In genomic region chr13:50990540-50991506, GRCh38 we compare ENCODE assay signal across 8 cellular contexts.
DNase-seq lines count a peak whose midpoint lies in the region; ATAC-seq and TF ChIP-seq lines count a peak whose summit lies in the region.

No MANE protein-coding gene starts in this region.

- no peak overlapping the region for H3K4me3 ChIP-seq in fibroblast of the aortic adventitia (ENCODE audit: low read depth, low read length)
- no peak overlapping the region for H3K4me3 ChIP-seq in osteoblast (ENCODE audit: insufficient read depth, low read length)

- no peaks in the 10 kb centered on the region for H3K79me2 ChIP-seq in osteoblast (ENCODE audit: insufficient read depth, low read length)

- no peak for ATAC-seq in GM21390 (IDR thresholded peaks at IDR 0.05; ENCODE audit: unreplicated experiment)
- ATAC-seq in HG03565 (IDR thresholded peaks at IDR 0.05; ENCODE audit: unreplicated experiment): no peak
- ATAC-seq in HG02678 (IDR thresholded peaks at IDR 0.05; ENCODE audit: unreplicated experiment): no peak

- peak overlapping the region; percentile 45 for H3K4me2 ChIP-seq in osteoblast (ENCODE audit: insufficient read depth, low read length)

- H3K27ac ChIP-seq in osteoblast (ENCODE audit: low read depth, low read length): no peak overlapping the region

- no peaks in the 10 kb centered on the region for H3K9me3 ChIP-seq in osteoblast (ENCODE audit: low read depth, low read length)

- peaks cover 4% of the 10 kb centered on the region for H3K4me1 ChIP-seq in osteoblast (ENCODE audit: insufficient read depth, low read length)

- peaks cover 16% of the 10 kb centered on the region for H3K27me3 ChIP-seq in osteoblast (ENCODE audit: insufficient read depth, low read length)

- DNase-seq in DMS153 treated with DMSO at 0.1 percent for 48 hours (lab: John Stamatoyannopoulos, UW; ENCODE audit: unreplicated experiment) (peak; percentile 68), NCI-H345 (lab: John Stamatoyannopoulos, UW) (peak; percentile 66), fibroblast of the aortic adventitia (ENCODE audit: low read depth) (peak; percentile 70), osteoblast (ENCODE audit: insufficient read length, low spot score, missing footprints) (no peak), GOT3 (lab: John Stamatoyannopoulos, UW) (no peak)

- peak overlapping the region; percentile 41 for H2AFZ ChIP-seq in osteoblast (ENCODE audit: low read length)

- no peaks in the 10 kb centered on the region for H3K36me3 ChIP-seq in osteoblast (ENCODE audit: insufficient read depth, low read length)

- H4K20me1 ChIP-seq in osteoblast (ENCODE audit: insufficient read depth, low read length): no peaks in the 10 kb centered on the region

- TF ChIP-seq CTCF in fibroblast of the aortic adventitia (IDR thresholded peaks at IDR 0.05; ENCODE audit: insufficient read depth, low read length) (no peak), osteoblast (IDR thresholded peaks at IDR 0.05; ENCODE audit: extremely low read depth, low read depth, low read length) (no peak)

Comparison
In these comparisons a context has a peak if more than half of its experiments do, and no peak if none do; other contexts are left out.
1. DNase-seq: peak in DMS153 treated with DMSO at 0.1 percent for 48 hours (single experiment), NCI-H345 (single experiment) and fibroblast of the aortic adventitia (single experiment); none in osteoblast (single experiment) and GOT3 (single experiment).